Comparison of ENCODE assay signal across 1 cellular context in the genomic region with DNA sequence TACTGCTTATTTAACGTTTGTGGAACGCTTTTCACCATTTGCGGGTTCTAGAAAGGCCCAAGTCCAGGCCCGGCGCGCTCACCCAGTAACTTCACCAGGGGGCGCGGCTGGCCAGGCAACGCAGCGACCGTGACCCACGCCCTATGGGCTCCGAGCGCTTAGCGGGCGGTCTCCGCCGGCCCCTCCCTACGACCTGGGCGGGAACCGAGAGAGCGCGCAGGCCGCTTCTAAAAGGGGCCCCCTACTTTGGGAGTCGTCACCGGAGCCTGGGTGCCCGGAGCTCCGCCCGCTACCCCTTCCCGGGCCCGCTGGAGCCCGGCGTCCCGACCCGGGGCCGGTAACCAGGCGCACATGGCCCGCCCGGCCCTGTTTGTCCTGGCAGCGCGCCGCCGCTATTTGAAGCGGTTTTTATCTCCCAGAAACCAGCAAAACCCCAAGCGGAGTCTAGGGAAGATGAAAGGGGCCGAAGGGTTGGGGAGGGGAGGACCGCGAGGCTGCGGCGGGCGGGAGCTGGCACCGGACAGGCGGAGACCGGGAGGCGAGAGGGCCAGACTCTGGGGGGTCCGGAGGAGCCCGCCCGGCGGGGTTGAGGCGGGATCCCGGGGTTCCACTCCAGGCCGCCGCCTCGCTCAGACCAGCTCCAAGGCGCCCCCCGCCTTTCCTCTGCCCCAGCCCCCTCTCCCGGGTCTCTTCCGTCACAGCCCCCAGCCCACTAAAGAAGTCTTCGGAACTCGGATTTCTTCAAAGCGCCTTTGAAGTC.
TF ChIP-seq lines count a peak whose summit lies in the region.

No MANE protein-coding gene starts in this region.

TF ChIP-seq in GM12878, 131 proteins besides CTCF, POLR2A, EP300 and RAD21 (continued from another document and continues in another):
- TF ChIP-seq, protein P1, sequence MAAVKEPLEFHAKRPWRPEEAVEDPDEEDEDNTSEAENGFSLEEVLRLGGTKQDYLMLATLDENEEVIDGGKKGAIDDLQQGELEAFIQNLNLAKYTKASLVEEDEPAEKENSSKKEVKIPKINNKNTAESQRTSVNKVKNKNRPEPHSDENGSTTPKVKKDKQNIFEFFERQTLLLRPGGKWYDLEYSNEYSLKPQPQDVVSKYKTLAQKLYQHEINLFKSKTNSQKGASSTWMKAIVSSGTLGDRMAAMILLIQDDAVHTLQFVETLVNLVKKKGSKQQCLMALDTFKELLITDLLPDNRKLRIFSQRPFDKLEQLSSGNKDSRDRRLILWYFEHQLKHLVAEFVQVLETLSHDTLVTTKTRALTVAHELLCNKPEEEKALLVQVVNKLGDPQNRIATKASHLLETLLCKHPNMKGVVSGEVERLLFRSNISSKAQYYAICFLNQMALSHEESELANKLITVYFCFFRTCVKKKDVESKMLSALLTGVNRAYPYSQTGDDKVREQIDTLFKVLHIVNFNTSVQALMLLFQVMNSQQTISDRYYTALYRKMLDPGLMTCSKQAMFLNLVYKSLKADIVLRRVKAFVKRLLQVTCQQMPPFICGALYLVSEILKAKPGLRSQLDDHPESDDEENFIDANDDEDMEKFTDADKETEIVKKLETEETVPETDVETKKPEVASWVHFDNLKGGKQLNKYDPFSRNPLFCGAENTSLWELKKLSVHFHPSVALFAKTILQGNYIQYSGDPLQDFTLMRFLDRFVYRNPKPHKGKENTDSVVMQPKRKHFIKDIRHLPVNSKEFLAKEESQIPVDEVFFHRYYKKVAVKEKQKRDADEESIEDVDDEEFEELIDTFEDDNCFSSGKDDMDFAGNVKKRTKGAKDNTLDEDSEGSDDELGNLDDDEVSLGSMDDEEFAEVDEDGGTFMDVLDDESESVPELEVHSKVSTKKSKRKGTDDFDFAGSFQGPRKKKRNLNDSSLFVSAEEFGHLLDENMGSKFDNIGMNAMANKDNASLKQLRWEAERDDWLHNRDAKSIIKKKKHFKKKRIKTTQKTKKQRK (IDR thresholded peaks at IDR 0.05; ENCODE audit: low read depth, low read length) = no peak
- TF ChIP-seq ZZZ3 (IDR thresholded peaks at IDR 0.05; ENCODE audit: control insufficient read depth, insufficient read length, low read depth) (no peak), HCFC1 (IDR thresholded peaks at IDR 0.05; ENCODE audit: low read length) (no peak), ZBED1 (IDR thresholded peaks at IDR 0.05; ENCODE audit: borderline replicate concordance) (no peak), TCF3 (IDR thresholded peaks at IDR 0.05; ENCODE audit: borderline replicate concordance, insufficient read depth, low read depth, low read length) (no peak), BRCA1 (IDR thresholded peaks at IDR 0.05; ENCODE audit: low read depth, low read length) (no peak), FOS (IDR thresholded peaks at IDR 0.05; ENCODE audit: borderline replicate concordance, extremely low read depth, insufficient read length) (no peak), WRNIP1 (IDR thresholded peaks at IDR 0.05; ENCODE audit: borderline replicate concordance, low read depth, low read length) (no peak), ESRRA (IDR thresholded peaks at IDR 0.05; ENCODE audit: low read length) (0 out of 2 replicates have a peak, but pooled peaks have one; percentile 52), ZBTB40 (IDR thresholded peaks at IDR 0.05; ENCODE audit: borderline replicate concordance) (no peak), YY1 (IDR thresholded peaks at IDR 0.05; ENCODE audit: low read depth, low read length) (peak; percentile 54; the same call in 1 of the 2 replicates), SP1 (IDR thresholded peaks at IDR 0.05; ENCODE audit: low read depth, low read length) (peak; percentile 16), BCL11A (IDR thresholded peaks at IDR 0.05; ENCODE audit: low read depth, low read length) (no peak), SIX5 (IDR thresholded peaks at IDR 0.05; ENCODE audit: low read depth, low read length, severe bottlenecking) (no peak), CHD2 (IDR thresholded peaks at IDR 0.05; ENCODE audit: borderline replicate concordance, low read depth, low read length) (0 out of 2 replicates have a peak, but pooled peaks have one; percentile 73), KLF5 (IDR thresholded peaks at IDR 0.05; ENCODE audit: partially characterized antibody) (no peak), RCOR1 (conservative IDR thresholded peaks at IDR 0.05; ENCODE audit: low read depth, low read length) (0 out of 2 replicates have a peak, but pooled peaks have one; percentile 63), ZSCAN29 (IDR thresholded peaks at IDR 0.05) (no peak), NR2C1 (IDR thresholded peaks at IDR 0.05) (peak; percentile 46; the same call in 1 of the 2 replicates), CREM (IDR thresholded peaks at IDR 0.05; ENCODE audit: low read depth) (no peak), TCF7 (IDR thresholded peaks at IDR 0.05; ENCODE audit: borderline replicate concordance) (peak; percentile 15; the same call in 1 of the 2 replicates), EZH2 (IDR thresholded peaks at IDR 0.05; ENCODE audit: borderline replicate concordance, control insufficient read depth, low read depth, low read length) (no peak), GABPA (IDR thresholded peaks at IDR 0.05; ENCODE audit: low read depth) (no peak), CEBPB (IDR thresholded peaks at IDR 0.05; ENCODE audit: borderline replicate concordance in 1 of 2, low read depth in 2 of 2, low read length in 2 of 2) (no peak), POU2F2 (IDR thresholded peaks at IDR 0.05; ENCODE audit: borderline replicate concordance, low read depth, low read length) (peak; percentile 63; the same call in 1 of the 3 replicates), RELA (IDR thresholded peaks at IDR 0.05; ENCODE audit: borderline replicate concordance, partially characterized antibody) (peak; percentile 39), ZNF384 (IDR thresholded peaks at IDR 0.05; ENCODE audit: borderline replicate concordance, low read depth, low read length) (no peak), JUNB (IDR thresholded peaks at IDR 0.05) (no peak), MTA3 (IDR thresholded peaks at IDR 0.05; ENCODE audit: borderline replicate concordance, low read length) (no peak), BHLHE40 (IDR thresholded peaks at IDR 0.05; ENCODE audit: borderline replicate concordance in 1 of 2, low read depth in 2 of 2, low read length in 1 of 2) (peak; percentile 63 to 78; a peak in 3 of 4 replicates), MEF2B (IDR thresholded peaks at IDR 0.05; ENCODE audit: partially characterized antibody, poor library complexity, severe bottlenecking) (no peak), ZNF207 (IDR thresholded peaks at IDR 0.05; ENCODE audit: borderline replicate concordance) (no peak; the same call in 1 of the 2 replicates), EGR1 (IDR thresholded peaks at IDR 0.05; ENCODE audit: borderline replicate concordance in 1 of 2, low read depth in 2 of 2, low read length in 2 of 2) (peak in 1 of 2 experiments; percentile 48; a peak in 1 of 3 replicates), PML (IDR thresholded peaks at IDR 0.05; ENCODE audit: low read length) (no peak), NR2F1 (conservative IDR thresholded peaks at IDR 0.05) (peak; percentile 90), GATAD2B (conservative IDR thresholded peaks at IDR 0.05; ENCODE audit: low read depth) (peak; percentile 85), YBX1 (IDR thresholded peaks at IDR 0.05) (no peak), PAX8 (IDR thresholded peaks at IDR 0.05) (no peak), IKZF1 (conservative IDR thresholded peaks at IDR 0.05) (peak; percentile 76)
- TF ChIP-seq, protein P2, sequence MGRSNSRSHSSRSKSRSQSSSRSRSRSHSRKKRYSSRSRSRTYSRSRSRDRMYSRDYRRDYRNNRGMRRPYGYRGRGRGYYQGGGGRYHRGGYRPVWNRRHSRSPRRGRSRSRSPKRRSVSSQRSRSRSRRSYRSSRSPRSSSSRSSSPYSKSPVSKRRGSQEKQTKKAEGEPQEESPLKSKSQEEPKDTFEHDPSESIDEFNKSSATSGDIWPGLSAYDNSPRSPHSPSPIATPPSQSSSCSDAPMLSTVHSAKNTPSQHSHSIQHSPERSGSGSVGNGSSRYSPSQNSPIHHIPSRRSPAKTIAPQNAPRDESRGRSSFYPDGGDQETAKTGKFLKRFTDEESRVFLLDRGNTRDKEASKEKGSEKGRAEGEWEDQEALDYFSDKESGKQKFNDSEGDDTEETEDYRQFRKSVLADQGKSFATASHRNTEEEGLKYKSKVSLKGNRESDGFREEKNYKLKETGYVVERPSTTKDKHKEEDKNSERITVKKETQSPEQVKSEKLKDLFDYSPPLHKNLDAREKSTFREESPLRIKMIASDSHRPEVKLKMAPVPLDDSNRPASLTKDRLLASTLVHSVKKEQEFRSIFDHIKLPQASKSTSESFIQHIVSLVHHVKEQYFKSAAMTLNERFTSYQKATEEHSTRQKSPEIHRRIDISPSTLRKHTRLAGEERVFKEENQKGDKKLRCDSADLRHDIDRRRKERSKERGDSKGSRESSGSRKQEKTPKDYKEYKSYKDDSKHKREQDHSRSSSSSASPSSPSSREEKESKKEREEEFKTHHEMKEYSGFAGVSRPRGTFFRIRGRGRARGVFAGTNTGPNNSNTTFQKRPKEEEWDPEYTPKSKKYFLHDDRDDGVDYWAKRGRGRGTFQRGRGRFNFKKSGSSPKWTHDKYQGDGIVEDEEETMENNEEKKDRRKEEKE (IDR thresholded peaks at IDR 0.05) = no peak
- TF ChIP-seq, protein P3, sequence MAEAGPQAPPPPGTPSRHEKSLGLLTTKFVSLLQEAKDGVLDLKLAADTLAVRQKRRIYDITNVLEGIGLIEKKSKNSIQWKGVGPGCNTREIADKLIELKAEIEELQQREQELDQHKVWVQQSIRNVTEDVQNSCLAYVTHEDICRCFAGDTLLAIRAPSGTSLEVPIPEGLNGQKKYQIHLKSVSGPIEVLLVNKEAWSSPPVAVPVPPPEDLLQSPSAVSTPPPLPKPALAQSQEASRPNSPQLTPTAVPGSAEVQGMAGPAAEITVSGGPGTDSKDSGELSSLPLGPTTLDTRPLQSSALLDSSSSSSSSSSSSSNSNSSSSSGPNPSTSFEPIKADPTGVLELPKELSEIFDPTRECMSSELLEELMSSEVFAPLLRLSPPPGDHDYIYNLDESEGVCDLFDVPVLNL (IDR thresholded peaks at IDR 0.05; ENCODE audit: low read depth, low read length) = peak; percentile 63
- TF ChIP-seq, protein P4, sequence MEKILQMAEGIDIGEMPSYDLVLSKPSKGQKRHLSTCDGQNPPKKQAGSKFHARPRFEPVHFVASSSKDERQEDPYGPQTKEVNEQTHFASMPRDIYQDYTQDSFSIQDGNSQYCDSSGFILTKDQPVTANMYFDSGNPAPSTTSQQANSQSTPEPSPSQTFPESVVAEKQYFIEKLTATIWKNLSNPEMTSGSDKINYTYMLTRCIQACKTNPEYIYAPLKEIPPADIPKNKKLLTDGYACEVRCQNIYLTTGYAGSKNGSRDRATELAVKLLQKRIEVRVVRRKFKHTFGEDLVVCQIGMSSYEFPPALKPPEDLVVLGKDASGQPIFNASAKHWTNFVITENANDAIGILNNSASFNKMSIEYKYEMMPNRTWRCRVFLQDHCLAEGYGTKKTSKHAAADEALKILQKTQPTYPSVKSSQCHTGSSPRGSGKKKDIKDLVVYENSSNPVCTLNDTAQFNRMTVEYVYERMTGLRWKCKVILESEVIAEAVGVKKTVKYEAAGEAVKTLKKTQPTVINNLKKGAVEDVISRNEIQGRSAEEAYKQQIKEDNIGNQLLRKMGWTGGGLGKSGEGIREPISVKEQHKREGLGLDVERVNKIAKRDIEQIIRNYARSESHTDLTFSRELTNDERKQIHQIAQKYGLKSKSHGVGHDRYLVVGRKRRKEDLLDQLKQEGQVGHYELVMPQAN (conservative IDR thresholded peaks at IDR 0.05) = peak; percentile 57; the same call in 1 of the 2 replicates
- TF ChIP-seq, protein P5, sequence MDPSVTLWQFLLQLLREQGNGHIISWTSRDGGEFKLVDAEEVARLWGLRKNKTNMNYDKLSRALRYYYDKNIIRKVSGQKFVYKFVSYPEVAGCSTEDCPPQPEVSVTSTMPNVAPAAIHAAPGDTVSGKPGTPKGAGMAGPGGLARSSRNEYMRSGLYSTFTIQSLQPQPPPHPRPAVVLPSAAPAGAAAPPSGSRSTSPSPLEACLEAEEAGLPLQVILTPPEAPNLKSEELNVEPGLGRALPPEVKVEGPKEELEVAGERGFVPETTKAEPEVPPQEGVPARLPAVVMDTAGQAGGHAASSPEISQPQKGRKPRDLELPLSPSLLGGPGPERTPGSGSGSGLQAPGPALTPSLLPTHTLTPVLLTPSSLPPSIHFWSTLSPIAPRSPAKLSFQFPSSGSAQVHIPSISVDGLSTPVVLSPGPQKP (IDR thresholded peaks at IDR 0.05; ENCODE audit: low read depth, low read length) = no peak; the same call in 1 of the 2 replicates
